ENCODE assay signal across 8 cellular contexts in the genomic region with DNA sequence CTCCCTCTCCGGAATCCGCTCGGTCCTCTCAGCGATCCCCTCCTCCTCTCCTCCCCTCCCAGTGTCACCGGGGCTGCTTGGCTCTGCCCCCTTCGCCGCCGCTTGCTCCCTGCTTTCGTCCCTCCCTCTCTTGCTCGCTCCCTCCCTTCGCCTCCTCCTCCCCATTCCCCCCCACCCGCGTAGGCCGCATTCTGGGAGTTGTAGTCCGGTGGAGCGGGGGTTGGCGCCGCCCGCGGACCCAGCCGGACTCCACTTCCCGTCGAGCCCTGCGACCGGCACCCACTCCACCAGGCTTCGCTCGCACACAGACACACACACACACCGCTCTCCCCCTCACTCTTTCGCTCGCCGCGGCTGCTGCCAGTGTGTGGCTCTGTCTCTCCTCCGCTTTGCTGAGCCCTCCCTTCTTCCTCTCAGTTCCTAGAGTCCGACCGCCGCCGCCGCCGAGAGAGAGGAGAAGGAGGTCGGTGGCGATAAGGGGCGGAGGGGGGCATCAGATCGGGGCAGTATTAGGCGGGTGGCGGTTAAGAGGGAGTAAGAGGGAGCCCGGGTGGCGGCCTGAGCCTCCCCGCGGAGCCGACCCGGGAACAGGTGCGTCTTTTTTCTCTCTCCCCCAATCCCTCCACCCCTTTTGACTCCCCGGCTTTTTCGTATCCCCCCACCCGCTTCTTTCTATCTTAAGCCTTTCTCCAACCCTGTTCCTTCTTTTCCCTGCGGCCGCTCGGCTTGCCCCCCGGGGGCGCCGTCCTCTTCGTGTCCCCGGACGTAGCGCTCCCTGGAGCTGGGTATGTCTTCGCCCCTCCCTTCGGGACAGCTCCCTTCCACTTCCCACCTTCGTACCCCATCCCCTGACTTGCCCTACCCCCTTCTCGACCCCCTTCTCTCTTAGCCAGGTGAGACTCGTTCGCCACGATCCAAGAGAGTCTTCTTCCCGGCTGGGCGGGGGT. TPM values are rescaled to one million over a fixed set of nuclear protein-coding genes. Genes with fewer than 3 reads are reported as not detected.
DNase-seq lines count a peak whose midpoint lies in the region; ATAC-seq lines count a peak whose summit lies in the region.

A gene with protein sequence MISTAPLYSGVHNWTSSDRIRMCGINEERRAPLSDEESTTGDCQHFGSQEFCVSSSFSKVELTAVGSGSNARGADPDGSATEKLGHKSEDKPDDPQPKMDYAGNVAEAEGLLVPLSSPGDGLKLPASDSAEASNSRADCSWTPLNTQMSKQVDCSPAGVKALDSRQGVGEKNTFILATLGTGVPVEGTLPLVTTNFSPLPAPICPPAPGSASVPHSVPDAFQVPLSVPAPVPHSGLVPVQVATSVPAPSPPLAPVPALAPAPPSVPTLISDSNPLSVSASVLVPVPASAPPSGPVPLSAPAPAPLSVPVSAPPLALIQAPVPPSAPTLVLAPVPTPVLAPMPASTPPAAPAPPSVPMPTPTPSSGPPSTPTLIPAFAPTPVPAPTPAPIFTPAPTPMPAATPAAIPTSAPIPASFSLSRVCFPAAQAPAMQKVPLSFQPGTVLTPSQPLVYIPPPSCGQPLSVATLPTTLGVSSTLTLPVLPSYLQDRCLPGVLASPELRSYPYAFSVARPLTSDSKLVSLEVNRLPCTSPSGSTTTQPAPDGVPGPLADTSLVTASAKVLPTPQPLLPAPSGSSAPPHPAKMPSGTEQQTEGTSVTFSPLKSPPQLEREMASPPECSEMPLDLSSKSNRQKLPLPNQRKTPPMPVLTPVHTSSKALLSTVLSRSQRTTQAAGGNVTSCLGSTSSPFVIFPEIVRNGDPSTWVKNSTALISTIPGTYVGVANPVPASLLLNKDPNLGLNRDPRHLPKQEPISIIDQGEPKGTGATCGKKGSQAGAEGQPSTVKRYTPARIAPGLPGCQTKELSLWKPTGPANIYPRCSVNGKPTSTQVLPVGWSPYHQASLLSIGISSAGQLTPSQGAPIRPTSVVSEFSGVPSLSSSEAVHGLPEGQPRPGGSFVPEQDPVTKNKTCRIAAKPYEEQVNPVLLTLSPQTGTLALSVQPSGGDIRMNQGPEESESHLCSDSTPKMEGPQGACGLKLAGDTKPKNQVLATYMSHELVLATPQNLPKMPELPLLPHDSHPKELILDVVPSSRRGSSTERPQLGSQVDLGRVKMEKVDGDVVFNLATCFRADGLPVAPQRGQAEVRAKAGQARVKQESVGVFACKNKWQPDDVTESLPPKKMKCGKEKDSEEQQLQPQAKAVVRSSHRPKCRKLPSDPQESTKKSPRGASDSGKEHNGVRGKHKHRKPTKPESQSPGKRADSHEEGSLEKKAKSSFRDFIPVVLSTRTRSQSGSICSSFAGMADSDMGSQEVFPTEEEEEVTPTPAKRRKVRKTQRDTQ (N-terminal part only) (plus strand): TSS at position 336 of the 947 bp plus-strand sequence. CDS start 22,597 bp downstream, outside the sequence.

- no peak within 1 kb of the TSS for H3K9ac ChIP-seq in muscle layer of colon (ENCODE audit: low read length)

- H3K27me3 ChIP-seq in muscle layer of colon (ENCODE audit: control insufficient read depth in 1 of 2, insufficient read depth in 2 of 2, low read length in 2 of 2) = no peaks in the 10 kb centered on the region

- no peaks in the 10 kb centered on the region for H3K9me3 ChIP-seq in muscle layer of colon (ENCODE audit: low read length)

- H3K27ac ChIP-seq in muscle layer of colon (ENCODE audit: low read depth, low read length) = peak within 1 kb of the TSS; percentile 58

- H3K4me3 ChIP-seq in Jurkat, Clone E6-1 (ENCODE audit: low read length) = peak within 1 kb of the TSS; percentile 30
- peak within 1 kb of the TSS; percentile 54 to 55 for H3K4me3 ChIP-seq in muscle layer of colon (ENCODE audit: low read depth in 1 of 2, low read length in 2 of 2)

- no peaks in the 10 kb centered on the region for H3K36me3 ChIP-seq in muscle layer of colon (ENCODE audit: insufficient read depth, low read length)

- peak; percentile 89 for DNase-seq in DMS79 treated with DMSO at 0.1 percent for 48 hours (lab: John Stamatoyannopoulos, UW)
- DNase-seq in Jurkat, Clone E6-1 (ENCODE audit: low read depth, low spot score) = peak; percentile 89
- peak; percentile 95 for DNase-seq in OCI-M1 (lab: John Stamatoyannopoulos, UW)
- peak; percentile 85 for DNase-seq in activated T-cell treated with anti-CD3 and anti-CD28 coated beads, Interleukin-2, amount 50 U/mL, for 1 hour
- peak; percentile 64 for DNase-seq in stimulated activated CD8-positive, alpha-beta memory T cell treated with anti-CD3 and anti-CD28 coated beads, Interleukin-7, amount 100 ng/mL, for 24 hours (ENCODE audit: low read depth)

- ATAC-seq in GM21723 (IDR thresholded peaks at IDR 0.05; ENCODE audit: unreplicated experiment) (peak; percentile 89), esophagus mucosa (peak; percentile 91)

- H3K4me1 ChIP-seq in muscle layer of colon (ENCODE audit: insufficient read depth, low read length) = no peaks in the 10 kb centered on the region

RNA-seq across cellular contexts. Expression of the gene that starts here (rescaled TPM):
- 5.5 TPM for polyA plus RNA-seq in Jurkat, Clone E6-1 (2012; ENCODE audit: insufficient read depth, insufficient read length)
- 2.6 TPM for total RNA-seq in esophagus mucosa

Comparison
In these comparisons a context has a peak if more than half of its experiments do, and no peak if none do; other contexts are left out.
1. Peak in every context shown above with its lines: DNase-seq, ATAC-seq, H3K4me3 ChIP-seq and H3K27ac ChIP-seq.